18 cellular contexts compared by ENCODE assay signal in the genomic region with DNA sequence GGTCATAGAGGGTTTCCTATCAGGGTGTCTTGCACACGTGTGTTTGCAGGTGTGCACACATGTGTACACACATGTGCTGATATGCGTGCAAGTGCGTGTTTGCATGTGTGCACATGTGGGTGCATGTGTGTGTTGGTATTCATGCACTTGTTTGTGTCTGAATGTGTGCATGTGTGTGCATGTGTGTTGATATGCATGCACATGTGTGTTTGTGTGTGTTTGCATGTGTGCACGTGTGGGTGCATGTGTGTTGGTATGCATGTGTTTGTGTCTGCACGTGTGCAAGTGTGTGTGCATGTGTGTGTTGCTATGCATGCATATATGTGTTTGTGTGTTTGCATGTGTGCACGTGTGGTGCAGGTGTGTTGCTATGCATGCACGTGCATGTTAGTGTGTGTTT.
A peak's percentile ranks its signal among the peaks of the same experiment; 100 is the strongest.
DNase-seq lines count a peak whose midpoint lies in the region; ATAC-seq and TF ChIP-seq lines count a peak whose summit lies in the region.
"Had no signal": no experiment of that assay in that cellular context is flagged by ENCODE, and none has a peak within 500 bp of the region (broad histone marks: within the 10 kb centered on the region; RNA-seq: fewer than 3 reads in every experiment).

No MANE protein-coding gene starts in this region.

- no CpG with 5 or more reads among the region's 7 CpGs for WGBS in neuronal stem cell (ENCODE audit: extremely low coverage in 2 of 2, insufficient read length in 2 of 2, insufficient replicate concordance in 1 of 2), 2 donors

- no peak overlapping the region for H2AFZ ChIP-seq in neuronal stem cell (ENCODE audit: low read length)

- H2AK5ac ChIP-seq in neuronal stem cell (ENCODE audit: low read depth, low read length): no peak overlapping the region

- in situ Hi-C loops in brain microvascular endothelial cell (cut with HindIII; ENCODE audit: low pct_ligation_motif_present, low sequenced_read_pairs): no loop called here

- no peak overlapping the region for H3K4me3 ChIP-seq in HEK293 (ENCODE audit: low read depth, low read length)
- no peak overlapping the region for H3K4me3 ChIP-seq in coronary artery
- peak overlapping the region in 1 of 2 donors; percentile 58 for H3K4me3 ChIP-seq in neuronal stem cell (ENCODE audit: low read length in 2 of 2)
- no peak overlapping the region for H3K4me3 ChIP-seq in brain microvascular endothelial cell (ENCODE audit: low read depth, low read length)
- H3K4me3 ChIP-seq: BLaER1, HAP-1 had no signal

- H2BK5ac ChIP-seq in neuronal stem cell (ENCODE audit: low read length): no peak overlapping the region

- POLR2A ChIA-PET in HEK293 (lab: Yijun Ruan, JAX): no interaction called here

- H3K27me3 ChIP-seq in neuronal stem cell (ENCODE audit: control insufficient read depth in 3 of 3, insufficient read depth in 3 of 3, low read depth in 1 of 3, low read length in 3 of 3) (no peaks in the 10 kb centered on the region), brain microvascular endothelial cell (replicated peaks) (no peaks in the 10 kb centered on the region)
- H3K27me3 ChIP-seq: BLaER1 had no signal

- no peak overlapping the region for H3K9ac ChIP-seq in neuronal stem cell (ENCODE audit: low read depth, low read length, poor library complexity)
- H3K9ac ChIP-seq: BLaER1 had no signal

- DNase-seq in coronary artery (ENCODE audit: low spot score): peak; percentile 43
- DNase-seq in fibroblast of gingiva (ENCODE audit: low read depth): peak; percentile 2
- no peak for DNase-seq in neuronal stem cell (ENCODE audit: low spot score)
- no peak for DNase-seq in brain microvascular endothelial cell
- DNase-seq in CD1c-positive myeloid dendritic cell (ENCODE audit: extremely low spot score): no peak
- DNase-seq in activated T-helper 1 cell treated with anti-CD3 and anti-CD28 coated beads, Interleukin-12 subunit alpha, Interleukin-12 subunit beta, Interleukin-2, Interleukin-4 antibody, amounts not matched to agents 30 ng/mL and 10 ng/mL and 1 ng/mL, durations not matched to agents 14 hours and 24 hours and 36 hours (ENCODE audit: low spot score): no peak
- DNase-seq: 8988T; Calu3; CD8-positive, alpha-beta T cell; DMS79 treated with DMSO at 0.1 percent for 48 hours; GF-D8 had no signal

- TF ChIP-seq CTCF in HEK293 (tag by site-specific recombination; IDR thresholded peaks at IDR 0.05): no peak
- no peak for TF ChIP-seq CTCF in coronary artery (IDR thresholded peaks at IDR 0.05)
- no peak for TF ChIP-seq CTCF in brain microvascular endothelial cell (IDR thresholded peaks at IDR 0.05; ENCODE audit: low read depth, low read length, missing control alignments)

- H3K4me3 Mint-ChIP-seq in activated T-helper 1 cell treated with anti-CD3 and anti-CD28 coated beads, Interleukin-12 subunit alpha, Interleukin-12 subunit beta, Interleukin-2, Interleukin-4 antibody, amounts not matched to agents 30 ng/mL and 10 ng/mL and 1 ng/mL, durations not matched to agents 14 hours and 24 hours and 36 hours: no peak overlapping the region
- H3K4me3 Mint-ChIP-seq: CD14-positive monocyte; CD8-positive, alpha-beta T cell; IgD-negative memory B cell had no signal

- H2BK15ac ChIP-seq in neuronal stem cell (ENCODE audit: low read length): no peak overlapping the region

- no peak overlapping the region for H3K27ac Mint-ChIP-seq in activated T-helper 1 cell treated with anti-CD3 and anti-CD28 coated beads, Interleukin-12 subunit alpha, Interleukin-12 subunit beta, Interleukin-2, Interleukin-4 antibody, amounts not matched to agents 30 ng/mL and 10 ng/mL and 1 ng/mL, durations not matched to agents 14 hours and 24 hours and 36 hours
- H3K27ac Mint-ChIP-seq: CD8-positive, alpha-beta T cell; IgD-negative memory B cell had no signal

- peak overlapping the region; percentile 48 for H4K91ac ChIP-seq in neuronal stem cell (ENCODE audit: low read depth, low read length, poor library complexity)

- no peak overlapping the region for H3K4me2 ChIP-seq in neuronal stem cell (ENCODE audit: insufficient read depth, low read length, poor library complexity, severe bottlenecking)
- H3K4me2 ChIP-seq: BLaER1 had no signal

- no peaks in the 10 kb centered on the region for H3K36me3 Mint-ChIP-seq in activated T-helper 1 cell treated with anti-CD3 and anti-CD28 coated beads, Interleukin-12 subunit alpha, Interleukin-12 subunit beta, Interleukin-2, Interleukin-4 antibody, amounts not matched to agents 30 ng/mL and 10 ng/mL and 1 ng/mL, durations not matched to agents 14 hours and 24 hours and 36 hours (ENCODE audit: low read depth)
- H3K36me3 Mint-ChIP-seq: CD14-positive monocyte; CD8-positive, alpha-beta T cell; IgD-negative memory B cell had no signal

- no peaks in the 10 kb centered on the region for H3K4me1 Mint-ChIP-seq in activated T-helper 1 cell treated with anti-CD3 and anti-CD28 coated beads, Interleukin-12 subunit alpha, Interleukin-12 subunit beta, Interleukin-2, Interleukin-4 antibody, amounts not matched to agents 30 ng/mL and 10 ng/mL and 1 ng/mL, durations not matched to agents 14 hours and 24 hours and 36 hours (ENCODE audit: low read depth)
- H3K4me1 Mint-ChIP-seq: CD14-positive monocyte had no signal

- H3K27ac ChIP-seq in HEK293 (ENCODE audit: extremely low read depth, low read depth, low read length): no peak overlapping the region
- no peak overlapping the region for H3K27ac ChIP-seq in coronary artery
- H3K27ac ChIP-seq in neuronal stem cell (replicated peaks; ENCODE audit: low read length): no peak overlapping the region
- H3K27ac ChIP-seq in brain microvascular endothelial cell: no peak overlapping the region
- H3K27ac ChIP-seq: BLaER1, HL-60 had no signal

- H2BK12ac ChIP-seq in neuronal stem cell (ENCODE audit: low read length): peak overlapping the region; percentile 11

- peak overlapping the region; percentile 58 for H3K14ac ChIP-seq in neuronal stem cell (ENCODE audit: low read length)

- intact Hi-C loops in activated T-helper 1 cell treated with anti-CD3 and anti-CD28 coated beads, Interleukin-12 subunit alpha, Interleukin-12 subunit beta, Interleukin-2, Interleukin-4 antibody, amounts not matched to agents 30 ng/mL and 10 ng/mL and 1 ng/mL, durations not matched to agents 14 hours and 24 hours and 36 hours (cut with micrococcal nuclease): no loop called here

- no peak overlapping the region for H4K8ac ChIP-seq in neuronal stem cell (ENCODE audit: low read depth, low read length)

- H3K4me1 ChIP-seq in HEK293 (ENCODE audit: control insufficient read depth, insufficient read depth, low read length) (no peaks in the 10 kb centered on the region), neuronal stem cell (ENCODE audit: control insufficient read depth in 2 of 2, insufficient read depth in 1 of 2, low read depth in 1 of 2, low read length in 2 of 2) (peaks cover 17 to 30% of the 10 kb centered on the region in 2 donors)
- H3K4me1 ChIP-seq: BLaER1, HAP-1 had no signal

- H3K9me3 Mint-ChIP-seq in activated T-helper 1 cell treated with anti-CD3 and anti-CD28 coated beads, Interleukin-12 subunit alpha, Interleukin-12 subunit beta, Interleukin-2, Interleukin-4 antibody, amounts not matched to agents 30 ng/mL and 10 ng/mL and 1 ng/mL, durations not matched to agents 14 hours and 24 hours and 36 hours: no peaks in the 10 kb centered on the region
- H3K9me3 Mint-ChIP-seq: CD8-positive, alpha-beta T cell; IgD-negative memory B cell had no signal

- ATAC-seq in GM21786 (IDR thresholded peaks at IDR 0.05; ENCODE audit: unreplicated experiment): no peak
- ATAC-seq: CD8-positive, alpha-beta T cell had no signal

- H3K9me3 ChIP-seq in HEK293 (ENCODE audit: control insufficient read depth, insufficient read depth, low read depth, low read length): no peaks in the 10 kb centered on the region
- peaks cover 0 to 3% of the 10 kb centered on the region in 2 donors for H3K9me3 ChIP-seq in neuronal stem cell (replicated peaks in 1 of 2; ENCODE audit: control insufficient read depth in 2 of 2, insufficient read depth in 1 of 2, low read depth in 1 of 2, low read length in 2 of 2)
- H3K9me3 ChIP-seq: BLaER1, HAP-1 had no signal

- no peaks in the 10 kb centered on the region for H3K79me1 ChIP-seq in neuronal stem cell (ENCODE audit: low read depth, low read length)

- H3K18ac ChIP-seq in neuronal stem cell (ENCODE audit: low read length): peak overlapping the region; percentile 3

- H3K36me3 ChIP-seq in HEK293 (ENCODE audit: control insufficient read depth in 2 of 2, insufficient read depth in 1 of 2, low read length in 2 of 2) (no peaks in the 10 kb centered on the region), neuronal stem cell (replicated peaks in 1 of 2; ENCODE audit: control insufficient read depth in 2 of 2, insufficient read depth in 2 of 2, low read length in 2 of 2) (peaks cover 0 to 3% of the 10 kb centered on the region in 2 donors), brain microvascular endothelial cell (replicated peaks) (no peaks in the 10 kb centered on the region)
- H3K36me3 ChIP-seq: BLaER1, HAP-1 had no signal

- CTCF ChIA-PET in HEK293 (lab: Yijun Ruan, JAX): no interaction called here

- H3K4ac ChIP-seq in neuronal stem cell (ENCODE audit: low read length): no peak overlapping the region

- H3K23ac ChIP-seq in neuronal stem cell (ENCODE audit: low read depth, low read length, poor library complexity): no peak overlapping the region

- no peak overlapping the region for H2BK120ac ChIP-seq in neuronal stem cell (ENCODE audit: low read depth, low read length)

- H3K27me3 Mint-ChIP-seq in activated T-helper 1 cell treated with anti-CD3 and anti-CD28 coated beads, Interleukin-12 subunit alpha, Interleukin-12 subunit beta, Interleukin-2, Interleukin-4 antibody, amounts not matched to agents 30 ng/mL and 10 ng/mL and 1 ng/mL, durations not matched to agents 14 hours and 24 hours and 36 hours (ENCODE audit: insufficient read depth): no peaks in the 10 kb centered on the region
- H3K27me3 Mint-ChIP-seq: IgD-negative memory B cell had no signal

TF ChIP-seq in HEK293, 187 proteins besides CTCF, POLR2A, EP300 and RAD21 (continues in another document):
- TF ChIP-seq, protein P1, sequence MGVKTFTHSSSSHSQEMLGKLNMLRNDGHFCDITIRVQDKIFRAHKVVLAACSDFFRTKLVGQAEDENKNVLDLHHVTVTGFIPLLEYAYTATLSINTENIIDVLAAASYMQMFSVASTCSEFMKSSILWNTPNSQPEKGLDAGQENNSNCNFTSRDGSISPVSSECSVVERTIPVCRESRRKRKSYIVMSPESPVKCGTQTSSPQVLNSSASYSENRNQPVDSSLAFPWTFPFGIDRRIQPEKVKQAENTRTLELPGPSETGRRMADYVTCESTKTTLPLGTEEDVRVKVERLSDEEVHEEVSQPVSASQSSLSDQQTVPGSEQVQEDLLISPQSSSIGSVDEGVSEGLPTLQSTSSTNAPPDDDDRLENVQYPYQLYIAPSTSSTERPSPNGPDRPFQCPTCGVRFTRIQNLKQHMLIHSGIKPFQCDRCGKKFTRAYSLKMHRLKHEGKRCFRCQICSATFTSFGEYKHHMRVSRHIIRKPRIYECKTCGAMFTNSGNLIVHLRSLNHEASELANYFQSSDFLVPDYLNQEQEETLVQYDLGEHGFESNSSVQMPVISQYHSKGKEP (tag by site-specific recombination; IDR thresholded peaks at IDR 0.05): no peak
- TF ChIP-seq ZNF596 (tag by site-specific recombination; IDR thresholded peaks at IDR 0.05): no peak
- no peak for TF ChIP-seq ZNF223 (tag by site-specific recombination; IDR thresholded peaks at IDR 0.05)

Comparison
In these comparisons a context has a peak if more than half of its experiments do, and no peak if none do; other contexts are left out.
1. DNase-seq: peak in coronary artery (single experiment) and fibroblast of gingiva (single experiment); none in neuronal stem cell (single experiment), brain microvascular endothelial cell (single experiment), CD1c-positive myeloid dendritic cell (single experiment) and activated T-helper 1 cell treated with anti-CD3 and anti-CD28 coated beads, Interleukin-12 subunit alpha, Interleukin-12 subunit beta, Interleukin-2, Interleukin-4 antibody, amounts not matched to agents 30 ng/mL and 10 ng/mL and 1 ng/mL, durations not matched to agents 14 hours and 24 hours and 36 hours (single experiment).